Comparison of ENCODE assay signal across 12 cellular contexts in genomic region chr3:151345854-151346253, GRCh38. TPM values are rescaled to one million over a fixed set of nuclear protein-coding genes. Genes with fewer than 3 reads are reported as not detected.
DNase-seq lines count a peak whose midpoint lies in the region; ATAC-seq and TF ChIP-seq lines count a peak whose summit lies in the region.
"Had no signal": no experiment of that assay in that cellular context is flagged by ENCODE, and none has a peak within 500 bp of the region (broad histone marks: within the 10 kb centered on the region; RNA-seq: fewer than 3 reads in every experiment).

No MANE protein-coding gene starts in this region.

- peaks cover 53% of the 10 kb centered on the region for H3K4me1 Mint-ChIP-seq in CD14-positive monocyte
- no peaks in the 10 kb centered on the region for H3K4me1 Mint-ChIP-seq in activated naive CD4-positive, alpha-beta T cell treated with anti-CD3 and anti-CD28 coated beads, Interleukin-2, amount 10 ng/mL, durations not matched to agents 7 days and 5 days

- peaks cover 0 to 2% of the 10 kb centered on the region in 2 experiments; a peak in 2 of 4 replicates for H3K4me1 ChIP-seq in SK-N-SH (ENCODE audit: control insufficient read depth in 1 of 2, insufficient read depth in 2 of 2, low read depth in 1 of 2, low read length in 1 of 2)
- no peaks in the 10 kb centered on the region for H3K4me1 ChIP-seq in gastroesophageal sphincter
- H3K4me1 ChIP-seq: SJCRH30 had no signal

- TF ChIP-seq CTCF in CD14-positive monocyte (IDR thresholded peaks at IDR 0.05) (no peak), SK-N-SH (IDR thresholded peaks at IDR 0.05) (no peak), gastroesophageal sphincter (IDR thresholded peaks at IDR 0.05) (no peak)

- H3K27ac Mint-ChIP-seq in CD14-positive monocyte: peak overlapping the region; percentile 93 to 98 (median 96)
- H3K27ac Mint-ChIP-seq in activated naive CD4-positive, alpha-beta T cell treated with anti-CD3 and anti-CD28 coated beads, Interleukin-2, amount 10 ng/mL, durations not matched to agents 7 days and 5 days: no peak overlapping the region

- H3K27me3 ChIP-seq in SK-N-SH (ENCODE audit: insufficient read depth): peaks cover 9% of the 10 kb centered on the region; the same call in 1 of the 2 replicates
- no peaks in the 10 kb centered on the region for H3K27me3 ChIP-seq in gastroesophageal sphincter
- H3K27me3 ChIP-seq: SJCRH30 had no signal

- TF ChIP-seq EP300 in SK-N-SH (IDR thresholded peaks at IDR 0.05; ENCODE audit: borderline replicate concordance in 1 of 2, low read depth in 1 of 2, low read length in 1 of 2): no peak
- no peak for TF ChIP-seq EP300 in gastroesophageal sphincter (IDR thresholded peaks at IDR 0.05)

- POLR2A ChIA-PET in SK-N-SH (lab: Yijun Ruan, JAX): no interaction called here

- H3K4me2 ChIP-seq in SK-N-SH: peak overlapping the region; percentile 26; the same call in 1 of the 2 replicates

- H3K4me3 Mint-ChIP-seq in CD14-positive monocyte: peak overlapping the region; percentile 64 to 89
- no peak overlapping the region for H3K4me3 Mint-ChIP-seq in activated naive CD4-positive, alpha-beta T cell treated with anti-CD3 and anti-CD28 coated beads, Interleukin-2, amount 10 ng/mL, durations not matched to agents 7 days and 5 days

- DNase-seq in CD14-positive monocyte (ENCODE audit: low spot score): no peak
- no peak for DNase-seq in SK-N-SH
- DNase-seq in sciatic nerve (ENCODE audit: low spot score): no peak
- no peak for DNase-seq in activated naive CD4-positive, alpha-beta T cell treated with anti-CD3 and anti-CD28 coated beads, Interleukin-2, amount 10 ng/mL, durations not matched to agents 7 days and 5 days
- DNase-seq: DMS153, SJCRH30 had no signal

- no peaks in the 10 kb centered on the region for H3K36me3 ChIP-seq in SK-N-SH (replicated peaks in 1 of 2; ENCODE audit: control insufficient read depth in 1 of 2, insufficient read depth in 2 of 2, low read length in 1 of 2)
- no peaks in the 10 kb centered on the region for H3K36me3 ChIP-seq in gastroesophageal sphincter
- H3K36me3 ChIP-seq: SJCRH30 had no signal

- H3K79me2 ChIP-seq in SK-N-SH (ENCODE audit: insufficient read depth): no peaks in the 10 kb centered on the region

- H3K36me3 Mint-ChIP-seq in CD14-positive monocyte: no peaks in the 10 kb centered on the region
- no peaks in the 10 kb centered on the region for H3K36me3 Mint-ChIP-seq in activated naive CD4-positive, alpha-beta T cell treated with anti-CD3 and anti-CD28 coated beads, Interleukin-2, amount 10 ng/mL, durations not matched to agents 7 days and 5 days

- no peaks in the 10 kb centered on the region for H3F3A ChIP-seq in SK-N-SH (replicated peaks; ENCODE audit: insufficient read depth)

- H3K9ac ChIP-seq in SK-N-SH: no peak overlapping the region

- no peak for TF ChIP-seq POLR2A in gastroesophageal sphincter (IDR thresholded peaks at IDR 0.05)

- H2AFZ ChIP-seq in SK-N-SH (ENCODE audit: low read depth): no peak overlapping the region

- peak; percentile 67 for ATAC-seq in gastroesophageal sphincter
- peak; percentile 91 for ATAC-seq in sciatic nerve
- ATAC-seq in GM21447 (IDR thresholded peaks at IDR 0.05; ENCODE audit: unreplicated experiment): no peak
- ATAC-seq in GM21390 (IDR thresholded peaks at IDR 0.05; ENCODE audit: unreplicated experiment): no peak
- no peak for ATAC-seq in HG03196 (IDR thresholded peaks at IDR 0.05; ENCODE audit: unreplicated experiment)

- H3K27ac ChIP-seq in SK-N-SH (ENCODE audit: low read depth in 2 of 2, low read length in 1 of 2) (no peak overlapping the region), gastroesophageal sphincter (peak overlapping the region in 3 of 4 donors; percentile 54 to 60 (median 56))
- H3K27ac ChIP-seq: SJCRH30 had no signal

- intact Hi-C loops in CD14-positive monocyte (cut with micrococcal nuclease) (loop anchor here in 1 of 2 donors (5.0 kb wide), 1 partner anchor 41 kb away; no protein-coding TSS in a partner anchor), sciatic nerve (cut with DNase I) (no loop called here)

- no peaks in the 10 kb centered on the region for H4K20me1 ChIP-seq in SK-N-SH (ENCODE audit: insufficient read depth)

- no peaks in the 10 kb centered on the region for H3K27me3 Mint-ChIP-seq in CD14-positive monocyte (ENCODE audit: low read depth in 3 of 3)
- peaks cover 8% of the 10 kb centered on the region for H3K27me3 Mint-ChIP-seq in activated naive CD4-positive, alpha-beta T cell treated with anti-CD3 and anti-CD28 coated beads, Interleukin-2, amount 10 ng/mL, durations not matched to agents 7 days and 5 days

- H3K9me3 ChIP-seq in SK-N-SH: no peaks in the 10 kb centered on the region
- no peaks in the 10 kb centered on the region for H3K9me3 ChIP-seq in gastroesophageal sphincter
- H3K9me3 ChIP-seq: SJCRH30 had no signal

- 23% methylated on average over 2 of the region's 2 CpGs for WGBS in SK-N-SH (ENCODE audit: low lambda C conversion rate)
- WGBS in gastroesophageal sphincter (ENCODE audit: low coverage in 1 of 2), 2 donors: 20 to 25% methylated on average over 2 of the region's 2 CpGs

- H3K9me3 Mint-ChIP-seq in CD14-positive monocyte: no peaks in the 10 kb centered on the region
- H3K9me3 Mint-ChIP-seq in activated naive CD4-positive, alpha-beta T cell treated with anti-CD3 and anti-CD28 coated beads, Interleukin-2, amount 10 ng/mL, durations not matched to agents 7 days and 5 days: no peaks in the 10 kb centered on the region

- no peak for TF ChIP-seq RAD21 in SK-N-SH (IDR thresholded peaks at IDR 0.05; ENCODE audit: low read length)

- H3K9me2 ChIP-seq in SK-N-SH: no peaks in the 10 kb centered on the region

- H3K4me3 ChIP-seq in SK-N-SH (ENCODE audit: low read depth in 2 of 2, low read length in 1 of 2) (peak overlapping the region in 1 of 2 experiments; percentile 23; a peak in 2 of 4 replicates), gastroesophageal sphincter (peak overlapping the region; percentile 24 to 30)
- H3K4me3 ChIP-seq: SJCRH30 had no signal

- CTCF ChIA-PET in SK-N-SH (lab: Yijun Ruan, JAX): interaction anchor here (1.1 to 1.3 kb wide), 3 partner anchors 12 to 21 kb away, joined by 3 read pairs; no protein-coding TSS in a partner anchor
- CTCF ChIA-PET in activated naive CD4-positive, alpha-beta T cell treated with anti-CD3 and anti-CD28 coated beads, Interleukin-2, amount 10 ng/mL, durations not matched to agents 7 days and 5 days (lab: Charles Lee): no interaction called here

TF ChIP-seq in SK-N-SH, 30 proteins besides CTCF, POLR2A, EP300 and RAD21:
- no peak for TF ChIP-seq SIN3A (IDR thresholded peaks at IDR 0.05; ENCODE audit: borderline replicate concordance, low read depth, low read length)
- no peak for TF ChIP-seq TEAD4 (IDR thresholded peaks at IDR 0.05; ENCODE audit: borderline replicate concordance, insufficient read depth)
- peak; percentile 7; the same call in 1 of the 2 replicates for TF ChIP-seq NFIC (IDR thresholded peaks at IDR 0.05; ENCODE audit: borderline replicate concordance)

RNA-seq across cellular contexts. Expression of gene P2RY13, which starts 16.5 kb away (rescaled TPM):
- polyA plus RNA-seq in CD14-positive monocyte (10 to 100 TPM; 45.6 to 80.0 TPM), SK-N-SH (2012; rRNA removed) (not detected in 2 replicates)
- polyA plus RNA-seq in SK-N-SH (2012; cell fraction: cytosol; rRNA removed): not detected in 2 replicates
- polyA plus RNA-seq in SK-N-SH (2012; cell fraction: nucleus; rRNA removed): not detected in 2 replicates
- total RNA-seq in gastroesophageal sphincter (1 to 10 TPM in 2 of 4 donors, under 1 TPM in 1, not detected in 1; 0.58 to 2.5 (median 1.6) TPM), sciatic nerve (3.7 TPM)
- total RNA-seq: endothelial cell of umbilical vein, SJCRH30 had no signal
- polyA plus RNA-seq: endothelial cell of umbilical vein had no signal

RNA-seq across cellular contexts. Expression of gene GPR87, which starts 29.2 kb away (rescaled TPM):
- under 1 TPM in 1 of 2 donors, not detected in 1; 0.15 TPM for polyA plus RNA-seq in CD14-positive monocyte
- polyA plus RNA-seq in SK-N-SH (2012; rRNA removed): 2.3 and 2.4 TPM in 2 replicates
- polyA plus RNA-seq in SK-N-SH (2012; cell fraction: cytosol; rRNA removed): 2.5 and 3.1 TPM in 2 replicates
- polyA plus RNA-seq in SK-N-SH (2012; cell fraction: nucleus; rRNA removed): 0.88 and 1.9 TPM in 2 replicates
- total RNA-seq in gastroesophageal sphincter: 1 to 10 TPM in 1 of 4 donors, not detected in 3; 3.5 TPM
- total RNA-seq in sciatic nerve: not detected
- total RNA-seq: endothelial cell of umbilical vein, SJCRH30 had no signal
- polyA plus RNA-seq: endothelial cell of umbilical vein, neural cell had no signal

RNA-seq across cellular contexts. Expression of gene P2RY12, which starts 38.7 kb away (rescaled TPM):
- polyA plus RNA-seq in CD14-positive monocyte (1 to 10 TPM; 2.7 to 3.0 TPM), SK-N-SH (2012; rRNA removed) (not detected in 2 replicates)
- not detected in 2 replicates for polyA plus RNA-seq in SK-N-SH (2012; cell fraction: cytosol; rRNA removed)
- not detected in 2 replicates for polyA plus RNA-seq in SK-N-SH (2012; cell fraction: nucleus; rRNA removed)
- total RNA-seq in gastroesophageal sphincter (1 to 10 TPM in 2 of 4 donors, under 1 TPM in 2; 0.31 to 7.8 (median 3.7) TPM), sciatic nerve (27.1 TPM)
- total RNA-seq: endothelial cell of umbilical vein, SJCRH30 had no signal
- polyA plus RNA-seq: endothelial cell of umbilical vein, neural cell had no signal

Comparison
In these comparisons a context has a peak if more than half of its experiments do, and no peak if none do; other contexts are left out.
1. H3K27ac ChIP-seq: peak in gastroesophageal sphincter (3 of 4); none in SK-N-SH (0 of 2).
2. ATAC-seq: peak in gastroesophageal sphincter (single experiment) and sciatic nerve (single experiment); none in GM21447 (single experiment), GM21390 (single experiment) and HG03196 (single experiment).